29 cellular contexts compared by ENCODE assay signal in the genomic region with DNA sequence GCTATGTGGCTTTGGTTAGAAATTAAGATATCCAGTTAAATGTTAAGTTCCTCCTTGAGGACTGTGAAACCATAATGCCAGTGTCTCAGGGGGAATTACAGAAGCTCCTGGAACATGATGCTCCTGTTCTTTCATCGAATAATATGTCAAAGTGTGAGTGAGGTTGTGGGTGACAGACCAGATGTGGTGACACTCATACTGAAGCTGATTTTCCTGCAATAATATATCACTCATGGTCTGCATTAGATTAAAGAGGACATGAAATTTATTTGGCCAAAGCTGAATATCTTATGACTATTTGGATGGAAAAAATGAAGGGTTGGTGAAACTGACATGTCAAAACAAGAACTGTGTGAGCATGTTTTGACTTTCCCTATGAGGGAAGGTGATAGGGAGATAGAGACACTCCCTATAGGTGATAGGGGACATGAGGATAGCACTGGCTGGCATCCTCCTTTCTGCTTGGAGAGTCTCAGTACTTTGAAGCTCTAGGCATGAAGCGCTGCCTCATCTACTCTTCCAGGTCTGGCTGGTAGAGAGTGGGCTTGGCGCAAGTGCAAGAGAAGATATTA.
"Had no signal": no experiment of that assay in that cellular context is flagged by ENCODE, and none has a peak within 500 bp of the region (broad histone marks: within the 10 kb centered on the region; RNA-seq: fewer than 3 reads in every experiment).

No MANE protein-coding gene starts in this region.

- H3K27me3 ChIP-seq: dorsolateral prefrontal cortex, gastrocnemius medialis, neutrophil, pancreas, right lobe of liver, tibial nerve, upper lobe of left lung had no signal

- H3K27me3 Mint-ChIP-seq: natural killer cell treated with Interleukin-12 subunit alpha and Interleukin-12 subunit beta and Interleukin-15 and Interleukin-18, amount 100 ng/mL, for 72 hours had no signal

- H3K4me3 Mint-ChIP-seq: mesothelial cell of epicardium; naive B cell; natural killer cell treated with Interleukin-12 subunit alpha and Interleukin-12 subunit beta and Interleukin-15 and Interleukin-18, amount 100 ng/mL, for 72 hours; neural crest cell had no signal

- DNase-seq: dorsolateral prefrontal cortex; effector CD4-positive, alpha-beta T cell; foreskin fibroblast; gastrocnemius medialis; head of caudate nucleus; kidney; mesenchymal stem cell; mucosa of descending colon; naive B cell; pancreas; retina; right lobe of liver; small intestine; stimulated activated CD4-positive, alpha-beta T cell treated with anti-CD3 and anti-CD28 coated beads, Interleukin-15, amount 100 ng/mL, for 24 hours; stimulated activated CD4-positive, alpha-beta T cell treated with anti-CD3 and anti-CD28 coated beads, Interleukin-2, amount 100 ng/mL, for 48 hours; stimulated activated naive CD4-positive, alpha-beta T cell treated with Interleukin-2 at 50 U/mL for 16 hours; upper lobe of left lung had no signal

- H3K36me3 ChIP-seq: gastrocnemius medialis, neutrophil, thoracic aorta, tibial nerve, upper lobe of left lung had no signal

- H3K9me3 Mint-ChIP-seq: mesothelial cell of epicardium; naive B cell; natural killer cell treated with Interleukin-12 subunit alpha and Interleukin-12 subunit beta and Interleukin-15 and Interleukin-18, amount 100 ng/mL, for 72 hours had no signal

- H3K4me3 ChIP-seq: dorsolateral prefrontal cortex, gastrocnemius medialis, lung, mucosa of descending colon, pancreas, right lobe of liver, thoracic aorta, tibial nerve, upper lobe of left lung had no signal

- H3K4me1 Mint-ChIP-seq: neural crest cell had no signal

- FAIRE-seq: colon, kidney, pancreas, small intestine, urothelium cell line had no signal

- H3K36me3 Mint-ChIP-seq: mesothelial cell of epicardium; naive B cell; natural killer cell treated with Interleukin-12 subunit alpha and Interleukin-12 subunit beta and Interleukin-15 and Interleukin-18, amount 100 ng/mL, for 72 hours had no signal

- H3K27ac ChIP-seq: dorsolateral prefrontal cortex, epithelial cell of prostate, gastrocnemius medialis, neutrophil, pancreas, right lobe of liver, thoracic aorta, tibial nerve, upper lobe of left lung had no signal

- H3K9me3 ChIP-seq: gastrocnemius medialis, mucosa of descending colon, neutrophil, pancreas, right lobe of liver, thoracic aorta, tibial nerve, upper lobe of left lung had no signal

- H3K27ac Mint-ChIP-seq: mesothelial cell of epicardium; natural killer cell treated with Interleukin-12 subunit alpha and Interleukin-12 subunit beta and Interleukin-15 and Interleukin-18, amount 100 ng/mL, for 72 hours had no signal

- H3K4me1 ChIP-seq: right lobe of liver had no signal

- ATAC-seq: esophagus mucosa, gastrocnemius medialis, left lobe of liver, mucosa of descending colon, pancreas, right lobe of liver had no signal
